ENCODE assay signal across 2 cellular contexts in the genomic region with DNA sequence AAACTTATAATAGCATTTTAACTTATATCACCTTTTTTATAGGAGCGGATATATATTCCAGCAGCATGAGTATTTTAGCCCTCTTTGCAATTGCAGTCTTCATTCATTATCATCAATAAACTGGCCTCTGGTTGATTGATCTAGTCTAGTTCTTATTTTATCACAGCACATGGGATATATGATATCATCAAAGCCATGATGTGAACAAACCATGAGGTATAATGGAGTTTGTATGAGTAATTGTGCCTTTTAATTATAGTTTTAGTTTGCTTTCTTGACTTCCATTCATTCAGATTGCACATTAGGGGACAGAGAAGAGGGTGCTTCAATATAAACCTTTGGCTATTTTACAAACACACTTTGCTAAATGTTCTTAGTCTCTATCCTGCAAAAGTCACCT.
TF ChIP-seq lines count a peak whose summit lies in the region.

No MANE protein-coding gene starts in this region.

TF ChIP-seq in HEK293, 187 proteins besides CTCF, POLR2A, EP300 and RAD21:
- TF ChIP-seq ZFHX2 (tag by site-specific recombination; conservative IDR thresholded peaks at IDR 0.05) (no peak), ZNF677 (tag by site-specific recombination; IDR thresholded peaks at IDR 0.05) (no peak), ZNF704 (tag by site-specific recombination; IDR thresholded peaks at IDR 0.05) (no peak), ZNF707 (tag by site-specific recombination; IDR thresholded peaks at IDR 0.05) (no peak), ZNF426 (tag by site-specific recombination; IDR thresholded peaks at IDR 0.05) (no peak), ZNF621 (tag by site-specific recombination; IDR thresholded peaks at IDR 0.05) (no peak), HOXC10 (CRISPR knock-in tag; IDR thresholded peaks at IDR 0.05) (no peak), SP7 (tag by site-specific recombination; IDR thresholded peaks at IDR 0.05) (peak; percentile 59; the same call in 1 of the 2 replicates), ZNF274 (IDR thresholded peaks at IDR 0.05; ENCODE audit: low read length) (no peak), ZNF274 (tag by site-specific recombination; IDR thresholded peaks at IDR 0.05; ENCODE audit: borderline replicate concordance) (no peak), ZNF701 (tag by site-specific recombination; IDR thresholded peaks at IDR 0.05) (no peak), ZFP69B (tag by site-specific recombination; IDR thresholded peaks at IDR 0.05) (no peak), PRDM6 (tag by site-specific recombination; IDR thresholded peaks at IDR 0.05) (peak; percentile 29; the same call in 1 of the 2 replicates), ZNF23 (tag by site-specific recombination; IDR thresholded peaks at IDR 0.05; ENCODE audit: borderline replicate concordance) (no peak), ZNF530 (tag by site-specific recombination; IDR thresholded peaks at IDR 0.05; ENCODE audit: low read depth) (no peak), ZNF423 (tag by site-specific recombination; IDR thresholded peaks at IDR 0.05) (no peak), ZIC2 (tag by site-specific recombination; IDR thresholded peaks at IDR 0.05) (no peak), ZNF600 (tag by site-specific recombination; IDR thresholded peaks at IDR 0.05) (peak; percentile 60; the same call in 1 of the 2 replicates), ZNF629 (tag by site-specific recombination; IDR thresholded peaks at IDR 0.05) (peak; percentile 73), HOXA7 (CRISPR knock-in tag; IDR thresholded peaks at IDR 0.05; ENCODE audit: borderline replicate concordance) (no peak), YY2 (tag by site-specific recombination; IDR thresholded peaks at IDR 0.05) (no peak), ZBTB17 (tag by site-specific recombination; IDR thresholded peaks at IDR 0.05) (peak; percentile 71; the same call in 1 of the 2 replicates)
- TF ChIP-seq, protein P1, sequence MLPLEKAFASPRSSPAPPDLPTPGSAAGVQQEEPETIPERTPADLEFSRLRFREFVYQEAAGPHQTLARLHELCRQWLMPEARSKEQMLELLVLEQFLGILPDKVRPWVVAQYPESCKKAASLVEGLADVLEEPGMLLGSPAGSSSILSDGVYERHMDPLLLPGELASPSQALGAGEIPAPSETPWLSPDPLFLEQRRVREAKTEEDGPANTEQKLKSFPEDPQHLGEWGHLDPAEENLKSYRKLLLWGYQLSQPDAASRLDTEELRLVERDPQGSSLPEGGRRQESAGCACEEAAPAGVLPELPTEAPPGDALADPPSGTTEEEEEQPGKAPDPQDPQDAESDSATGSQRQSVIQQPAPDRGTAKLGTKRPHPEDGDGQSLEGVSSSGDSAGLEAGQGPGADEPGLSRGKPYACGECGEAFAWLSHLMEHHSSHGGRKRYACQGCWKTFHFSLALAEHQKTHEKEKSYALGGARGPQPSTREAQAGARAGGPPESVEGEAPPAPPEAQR (tag by site-specific recombination; IDR thresholded peaks at IDR 0.05), result no peak
- TF ChIP-seq, protein P2, sequence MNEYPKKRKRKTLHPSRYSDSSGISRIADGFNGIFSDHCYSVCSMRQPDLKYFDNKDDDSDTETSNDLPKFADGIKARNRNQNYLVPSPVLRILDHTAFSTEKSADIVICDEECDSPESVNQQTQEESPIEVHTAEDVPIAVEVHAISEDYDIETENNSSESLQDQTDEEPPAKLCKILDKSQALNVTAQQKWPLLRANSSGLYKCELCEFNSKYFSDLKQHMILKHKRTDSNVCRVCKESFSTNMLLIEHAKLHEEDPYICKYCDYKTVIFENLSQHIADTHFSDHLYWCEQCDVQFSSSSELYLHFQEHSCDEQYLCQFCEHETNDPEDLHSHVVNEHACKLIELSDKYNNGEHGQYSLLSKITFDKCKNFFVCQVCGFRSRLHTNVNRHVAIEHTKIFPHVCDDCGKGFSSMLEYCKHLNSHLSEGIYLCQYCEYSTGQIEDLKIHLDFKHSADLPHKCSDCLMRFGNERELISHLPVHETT (tag by site-specific recombination; IDR thresholded peaks at IDR 0.05), result no peak

TF ChIP-seq in GM12891, 5 proteins besides CTCF, POLR2A, EP300 and RAD21:
- no peak for TF ChIP-seq POLR2AphosphoS5 (IDR thresholded peaks at IDR 0.05; ENCODE audit: low read depth, low read length)
- TF ChIP-seq PAX5 (IDR thresholded peaks at IDR 0.05; ENCODE audit: insufficient read depth, low read length, severe bottlenecking), result no peak
- TF ChIP-seq TAF1 (IDR thresholded peaks at IDR 0.05; ENCODE audit: low read depth, low read length), result no peak
- TF ChIP-seq POU2F2 (IDR thresholded peaks at IDR 0.05; ENCODE audit: low read depth, low read length), result no peak
- no peak for TF ChIP-seq SPI1 (IDR thresholded peaks at IDR 0.05; ENCODE audit: low read depth, low read length)
TF ChIP-seq in GM12891: peak in this region for 0.
